In the genomic region with DNA sequence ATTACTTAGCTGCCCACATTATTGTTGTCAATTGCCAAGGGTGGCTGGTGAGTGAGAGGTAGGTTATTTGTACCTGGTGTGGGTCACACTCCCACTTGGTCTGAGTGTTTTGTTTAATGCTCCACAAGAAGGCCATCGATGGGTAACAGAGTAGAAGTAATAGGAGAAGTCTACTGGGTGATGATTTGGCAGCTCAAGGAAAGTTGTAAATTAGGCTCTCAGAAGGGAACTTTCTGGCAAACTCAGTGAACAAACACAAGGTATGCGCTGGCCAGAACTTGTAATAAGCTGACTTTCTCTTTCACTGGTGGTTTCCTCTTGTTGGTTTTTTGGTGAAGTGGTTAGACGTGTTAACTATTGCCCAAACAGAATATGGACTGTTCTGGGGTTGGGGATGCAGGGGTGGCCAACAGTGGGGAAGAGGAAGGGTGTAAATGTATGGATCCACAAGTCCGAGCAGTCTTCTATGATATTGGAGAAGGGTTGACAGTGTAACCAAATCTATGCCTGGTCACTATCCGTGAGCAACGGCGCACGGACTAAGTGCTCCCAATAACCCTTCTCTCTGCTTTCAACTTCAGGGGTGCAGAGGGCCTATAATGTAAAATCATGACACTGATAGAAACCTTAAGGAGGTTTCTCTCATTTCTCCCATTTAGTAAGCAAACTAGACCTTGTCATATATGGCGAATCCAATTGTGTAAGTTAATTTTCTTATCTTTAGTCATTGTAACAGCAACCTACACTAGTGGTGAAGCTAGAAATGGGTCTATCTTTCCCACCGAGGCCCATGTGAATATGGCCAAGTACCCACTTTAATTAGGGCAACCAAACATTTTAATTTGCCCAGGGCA, we compare ENCODE assay signal across 16 cellular contexts.
DNase-seq lines count a peak whose midpoint lies in the region; ATAC-seq and TF ChIP-seq lines count a peak whose summit lies in the region.
"Had no signal": no experiment of that assay in that cellular context is flagged by ENCODE, and none has a peak within 500 bp of the region (broad histone marks: within the 10 kb centered on the region; RNA-seq: fewer than 3 reads in every experiment).

No MANE protein-coding gene starts in this region.

- peak; percentile 60 for ATAC-seq in stimulated activated naive CD8-positive, alpha-beta T cell treated with anti-CD3 and anti-CD28 coated beads, Interleukin-15, amount 100 ng/mL, for 72 hours
- no peak for ATAC-seq in stimulated activated naive CD8-positive, alpha-beta T cell treated with anti-CD3 and anti-CD28 coated beads, Interleukin-15, Interleukin-2, amounts not matched to agents 100 U/mL and 50 U/mL, for 24 hours
- ATAC-seq in HG03097 (IDR thresholded peaks at IDR 0.05; ENCODE audit: low FRiP score, unreplicated experiment) (peak; percentile 39), upper lobe of right lung (peak; percentile 22), left colon (no peak)

- peaks cover 0 to 12% of the 10 kb centered on the region in 2 donors for H3K9me3 Mint-ChIP-seq in stimulated activated naive CD8-positive, alpha-beta T cell treated with anti-CD3 and anti-CD28 coated beads, Interleukin-15, amount 100 ng/mL, for 72 hours
- H3K9me3 Mint-ChIP-seq: T-helper 1 cell treated with Interleukin-12 subunit alpha and Interleukin-12 subunit beta and Interleukin-4 antibody, amounts not matched to agents 30 μg/mL and 1 μg/mL, for 36 hours had no signal

- no peak overlapping the region for H3K4me3 ChIP-seq in upper lobe of right lung
- H3K4me3 ChIP-seq: cardiac muscle cell, HAP-1, pancreas, vagina had no signal

- no peaks in the 10 kb centered on the region for H3K27me3 Mint-ChIP-seq in stimulated activated naive CD8-positive, alpha-beta T cell treated with anti-CD3 and anti-CD28 coated beads, Interleukin-15, amount 100 ng/mL, for 72 hours

- TF ChIP-seq CTCF in VCaP (conservative IDR thresholded peaks at IDR 0.05), result no peak
- TF ChIP-seq CTCF in upper lobe of right lung (IDR thresholded peaks at IDR 0.05), result no peak

- H3K36me3 ChIP-seq in upper lobe of right lung, result no peaks in the 10 kb centered on the region
- H3K36me3 ChIP-seq: cardiac muscle cell, HAP-1, pancreas, vagina had no signal

- H3K4me1 Mint-ChIP-seq in stimulated activated naive CD8-positive, alpha-beta T cell treated with anti-CD3 and anti-CD28 coated beads, Interleukin-15, amount 100 ng/mL, for 72 hours, result peaks cover 16% of the 10 kb centered on the region

- no peak overlapping the region for H3K4me3 Mint-ChIP-seq in stimulated activated naive CD8-positive, alpha-beta T cell treated with anti-CD3 and anti-CD28 coated beads, Interleukin-15, amount 100 ng/mL, for 72 hours
- H3K4me3 Mint-ChIP-seq: T-helper 1 cell treated with Interleukin-12 subunit alpha and Interleukin-12 subunit beta and Interleukin-4 antibody, amounts not matched to agents 30 μg/mL and 1 μg/mL, for 36 hours had no signal

- no peak for DNase-seq in stimulated activated naive CD8-positive, alpha-beta T cell treated with anti-CD3 and anti-CD28 coated beads, Interleukin-15, amount 100 ng/mL, for 72 hours
- no peak for DNase-seq in stimulated activated naive CD8-positive, alpha-beta T cell treated with anti-CD3 and anti-CD28 coated beads, Interleukin-15, Interleukin-2, amounts not matched to agents 100 U/mL and 50 U/mL, for 24 hours
- DNase-seq in upper lobe of right lung, result no peak
- no peak for DNase-seq in NCI-H2081 (lab: John Stamatoyannopoulos, UW)
- no peak for DNase-seq in left colon
- no peak for DNase-seq in stimulated activated CD4-positive, alpha-beta T cell treated with anti-CD3 and anti-CD28 coated beads, Interleukin-2, amount 100 ng/mL, for 24 hours
- DNase-seq: ACHN, activated T-cell treated with anti-CD3 and anti-CD28 coated beads for 4 hours, NCI-H524 treated with DMSO at 0.1 percent for 48 hours, pancreas had no signal

- intact Hi-C loops in upper lobe of right lung (cut with DNase I) (no loop called here), left colon (cut with DNase I, micrococcal nuclease) (no loop called here)

- H3K27ac ChIP-seq in VCaP (peak overlapping the region; percentile 27), upper lobe of right lung (no peak overlapping the region)
- H3K27ac ChIP-seq: cardiac muscle cell, vagina had no signal

- H3K9me3 ChIP-seq in upper lobe of right lung, result no peaks in the 10 kb centered on the region
- H3K9me3 ChIP-seq: HAP-1, pancreas, vagina had no signal

- H3K27me3 ChIP-seq in upper lobe of right lung, result no peaks in the 10 kb centered on the region
- H3K27me3 ChIP-seq: cardiac muscle cell, pancreas, vagina had no signal

- H3K27ac Mint-ChIP-seq in stimulated activated naive CD8-positive, alpha-beta T cell treated with anti-CD3 and anti-CD28 coated beads, Interleukin-15, amount 100 ng/mL, for 72 hours, result no peak overlapping the region
- H3K27ac Mint-ChIP-seq: T-helper 1 cell treated with Interleukin-12 subunit alpha and Interleukin-12 subunit beta and Interleukin-4 antibody, amounts not matched to agents 30 μg/mL and 1 μg/mL, for 36 hours had no signal

- peaks cover 10% of the 10 kb centered on the region for H3K4me1 ChIP-seq in upper lobe of right lung
- H3K4me1 ChIP-seq: HAP-1 had no signal

Comparison
In these comparisons a context has a peak if more than half of its experiments do, and no peak if none do; other contexts are left out.
1. ATAC-seq: peak in stimulated activated naive CD8-positive, alpha-beta T cell treated with anti-CD3 and anti-CD28 coated beads, Interleukin-15, amount 100 ng/mL, for 72 hours (single experiment), HG03097 (single experiment) and upper lobe of right lung (single experiment); none in stimulated activated naive CD8-positive, alpha-beta T cell treated with anti-CD3 and anti-CD28 coated beads, Interleukin-15, Interleukin-2, amounts not matched to agents 100 U/mL and 50 U/mL, for 24 hours (single experiment) and left colon (single experiment).